ENCODE assay signal across 16 cellular contexts in genomic region chr17:50424246-50425000, GRCh38. TPM values are rescaled to one million over a fixed set of nuclear protein-coding genes. Genes with fewer than 3 reads are reported as not detected.
DNase-seq lines count a peak whose midpoint lies in the region; ATAC-seq, FAIRE-seq and TF ChIP-seq lines count a peak whose summit lies in the region.
"Had no signal": no experiment of that assay in that cellular context is flagged by ENCODE, and none has a peak within 500 bp of the region (broad histone marks: within the 10 kb centered on the region; RNA-seq: fewer than 3 reads in every experiment).

No MANE protein-coding gene starts in this region.

- peaks cover 0 to 8% (median 0%) of the 10 kb centered on the region in 11 experiments; a peak in 5 of 22 replicates for H3K36me3 ChIP-seq in BLaER1 treated with 17β-estradiol and CSF1 and Interleukin-3, amounts not matched to agents 10 nM and 100 nM
- no peaks in the 10 kb centered on the region for H3K36me3 ChIP-seq in H1 (ENCODE audit: control insufficient read depth in 2 of 4, insufficient read depth in 4 of 4, low read length in 3 of 4)
- H3K36me3 ChIP-seq: neutrophil had no signal

- H4K91ac ChIP-seq in H1 (replicated peaks; ENCODE audit: insufficient read length, low read length): no peak overlapping the region

- no peak overlapping the region for H2BK5ac ChIP-seq in H1 (ENCODE audit: low read depth, low read length)

- no peaks in the 10 kb centered on the region for H3K79me1 ChIP-seq in H1 (ENCODE audit: low read depth, low read length)

- H2BK20ac ChIP-seq in H1 (ENCODE audit: low read length): no peak overlapping the region

- no peak overlapping the region for H4K5ac ChIP-seq in H1 (ENCODE audit: insufficient read length, low read depth, low read length)

- peak overlapping the region; percentile 86 to 99 (median 98) for H3K4me2 ChIP-seq in BLaER1 treated with 17β-estradiol and CSF1 and Interleukin-3, amounts not matched to agents 10 nM and 100 nM
- H3K4me2 ChIP-seq in H1 (ENCODE audit: insufficient read depth in 1 of 2, low read depth in 2 of 2, low read length in 2 of 2): no peak overlapping the region; a peak in 1 of 4 replicates

- no peak for ATAC-seq in stimulated activated naive CD8-positive, alpha-beta T cell treated with anti-CD3 and anti-CD28 coated beads, Interleukin-15, amount 100 ng/mL, for 72 hours
- ATAC-seq: activated CD4-positive, alpha-beta T cell treated with anti-CD3 and anti-CD28 coated beads for 36 hours had no signal

- peaks cover 11% of the 10 kb centered on the region; the same call in 1 of the 2 replicates for H3K23me2 ChIP-seq in H1 (ENCODE audit: low read depth, low read length)

- no peak for TF ChIP-seq EP300 in H1 (IDR thresholded peaks at IDR 0.05; ENCODE audit: borderline replicate concordance in 1 of 2, low read depth in 2 of 2, low read length in 2 of 2)

- no peak for TF ChIP-seq POLR2A in H1 (IDR thresholded peaks at IDR 0.05; ENCODE audit: control extremely low read depth in 1 of 2, low read depth in 2 of 2, low read length in 2 of 2)

- no peak for TF ChIP-seq CTCF in HFFc6 (IDR thresholded peaks at IDR 0.05)
- no peak for TF ChIP-seq CTCF in H1 (IDR thresholded peaks at IDR 0.05; ENCODE audit: control extremely low read depth in 1 of 3, insufficient read depth in 1 of 3, low read depth in 1 of 3, low read length in 3 of 3)

- 0 out of 2 replicates have a peak overlapping the region, but pooled peaks have one; percentile 53 for H2BK12ac ChIP-seq in H1 (ENCODE audit: low read depth, low read length)

- no peak overlapping the region for H2BK15ac ChIP-seq in H1 (ENCODE audit: low read length)

- peak overlapping the region in 5 of 11 experiments; percentile 79 to 83 (median 82); a peak in 4 of 22 replicates for H3K9ac ChIP-seq in BLaER1 treated with 17β-estradiol and CSF1 and Interleukin-3, amounts not matched to agents 10 nM and 100 nM
- no peak overlapping the region for H3K9ac ChIP-seq in H1 (replicated peaks in 1 of 4; ENCODE audit: extremely low read depth in 1 of 4, low read depth in 3 of 4, low read length in 3 of 4)

- H3K36me3 Mint-ChIP-seq in HFFc6 (ENCODE audit: low read depth): peaks cover 8% of the 10 kb centered on the region; the same call in 1 of the 2 replicates

- no peak overlapping the region; the same call in 1 of the 2 replicates for H2AK5ac ChIP-seq in H1 (ENCODE audit: low read depth, low read length)

- no peak overlapping the region for H2AFZ ChIP-seq in H1 (ENCODE audit: low read length)

- no peaks in the 10 kb centered on the region for H3K27me3 ChIP-seq in BLaER1 treated with 17β-estradiol and CSF1 and Interleukin-3, amounts not matched to agents 10 nM and 100 nM
- peaks cover 0 to 2% (median 0%) of the 10 kb centered on the region in 4 experiments; a peak in 3 of 7 replicates for H3K27me3 ChIP-seq in H1 (replicated peaks in 1 of 4; ENCODE audit: control insufficient read depth in 3 of 4, extremely low read depth in 1 of 4, insufficient read depth in 3 of 4, low read length in 3 of 4)
- H3K27me3 ChIP-seq: neutrophil had no signal

- peaks cover 62 to 80% (median 72%) of the 10 kb centered on the region in 10 experiments for H3K4me1 ChIP-seq in BLaER1 treated with 17β-estradiol and CSF1 and Interleukin-3, amounts not matched to agents 10 nM and 100 nM
- peaks cover 6 to 13% (median 10%) of the 10 kb centered on the region in 4 experiments for H3K4me1 ChIP-seq in H1 (replicated peaks in 1 of 4; ENCODE audit: control insufficient read depth in 3 of 4, insufficient read depth in 4 of 4, low read length in 3 of 4)

- no peak for DNase-seq in HFFc6
- DNase-seq in H1 (ENCODE audit: low read depth in 1 of 2, low spot score in 2 of 2): no peak
- peak; percentile 1 for DNase-seq in pons (ENCODE audit: low spot score)
- DNase-seq in GM19238 (ENCODE audit: insufficient read length, low spot score): no peak
- DNase-seq in NCI-H2107 (lab: John Stamatoyannopoulos, UW): no peak
- DNase-seq in HCEC 1CT: no peak
- DNase-seq in stimulated activated naive CD8-positive, alpha-beta T cell treated with anti-CD3 and anti-CD28 coated beads, Interleukin-15, amount 100 ng/mL, for 72 hours: no peak
- DNase-seq: activated CD4-positive, alpha-beta T cell treated with anti-CD3 and anti-CD28 coated beads for 36 hours; activated effector memory CD4-positive, alpha-beta T cell treated with Interleukin-2 at 50 U/mL for 16 hours; stimulated activated CD4-positive, alpha-beta T cell treated with anti-CD3 and anti-CD28 coated beads, Interleukin-4, amount 100 ng/mL, for 4 hours had no signal

- no peaks in the 10 kb centered on the region for H3K79me2 ChIP-seq in H1 (ENCODE audit: control insufficient read depth in 1 of 2, insufficient read depth in 2 of 2, low read length in 2 of 2)

- TF ChIP-seq RAD21 in H1 (IDR thresholded peaks at IDR 0.05 in 1 of 2, conservative IDR thresholded peaks at IDR 0.05 in 1 of 2; ENCODE audit: low read depth in 2 of 2, low read length in 2 of 2): no peak

- H3K27ac ChIP-seq in BLaER1 treated with 17β-estradiol and CSF1 and Interleukin-3, amounts not matched to agents 10 nM and 100 nM: peak overlapping the region in 8 of 11 experiments; percentile 41 to 83 (median 76); a peak in 14 of 22 replicates
- no peak overlapping the region for H3K27ac ChIP-seq in H1 (ENCODE audit: low read depth, low read length)
- H3K27ac ChIP-seq: neutrophil had no signal

- H3K27ac Mint-ChIP-seq in HFFc6: peak overlapping the region; percentile 90
- no peak overlapping the region for H3K27ac Mint-ChIP-seq in stimulated activated naive CD8-positive, alpha-beta T cell treated with anti-CD3 and anti-CD28 coated beads, Interleukin-15, amount 100 ng/mL, for 72 hours

- H4K8ac ChIP-seq in H1 (ENCODE audit: extremely low read depth, insufficient read depth, low read length): no peak overlapping the region

- H3K14ac ChIP-seq in H1 (ENCODE audit: insufficient read length): no peak overlapping the region

- CTCF ChIA-PET in H1 (lab: Charles Lee; ENCODE audit: partially characterized antibody): interaction anchor here (3.9 to 8.3 kb wide), 2 partner anchors 12 to 27 kb away, joined by 20 to 87 read pairs; partner anchors contain the start of gene LRRC59

- no peak overlapping the region for H3K4ac ChIP-seq in H1 (replicated peaks; ENCODE audit: insufficient read length, low read depth, low read length)

- no peaks in the 10 kb centered on the region for H3K9me3 Mint-ChIP-seq in HFFc6
- peaks cover under 1 to 3% of the 10 kb centered on the region in 2 donors for H3K9me3 Mint-ChIP-seq in stimulated activated naive CD8-positive, alpha-beta T cell treated with anti-CD3 and anti-CD28 coated beads, Interleukin-15, amount 100 ng/mL, for 72 hours

- H4K20me1 ChIP-seq in BLaER1 treated with 17β-estradiol and CSF1 and Interleukin-3, amounts not matched to agents 10 nM and 100 nM: peaks cover 0 to 7% (median 0%) of the 10 kb centered on the region in 11 experiments; a peak in 1 of 22 replicates
- H4K20me1 ChIP-seq in H1 (replicated peaks in 1 of 2; ENCODE audit: control insufficient read depth in 1 of 2, insufficient read depth in 2 of 2, low read length in 2 of 2): no peaks in the 10 kb centered on the region

- no peak overlapping the region for H3K56ac ChIP-seq in H1 (replicated peaks; ENCODE audit: insufficient read length, low read depth, low read length)

- no peak overlapping the region for H3K18ac ChIP-seq in H1 (ENCODE audit: extremely low read depth, low read length)

- H3K23ac ChIP-seq in H1 (ENCODE audit: insufficient read length): no peak overlapping the region

- peaks cover 0 to 12% (median 7%) of the 10 kb centered on the region in 11 experiments; a peak in 17 of 22 replicates for H3K9me3 ChIP-seq in BLaER1 treated with 17β-estradiol and CSF1 and Interleukin-3, amounts not matched to agents 10 nM and 100 nM (replicated peaks in 1 of 11)
- peaks cover 0 to 3% of the 10 kb centered on the region in 2 experiments; a peak in 1 of 4 replicates for H3K9me3 ChIP-seq in H1 (ENCODE audit: insufficient read depth in 2 of 2, low read depth in 1 of 2, low read length in 1 of 2)

- peak overlapping the region; percentile 88 for H3K4me3 Mint-ChIP-seq in HFFc6
- H3K4me3 Mint-ChIP-seq in stimulated activated naive CD8-positive, alpha-beta T cell treated with anti-CD3 and anti-CD28 coated beads, Interleukin-15, amount 100 ng/mL, for 72 hours: peak overlapping the region in 1 of 2 donors; percentile 95

- no peaks in the 10 kb centered on the region for H3K27me3 Mint-ChIP-seq in HFFc6 (ENCODE audit: insufficient read depth)
- no peaks in the 10 kb centered on the region for H3K27me3 Mint-ChIP-seq in stimulated activated naive CD8-positive, alpha-beta T cell treated with anti-CD3 and anti-CD28 coated beads, Interleukin-15, amount 100 ng/mL, for 72 hours
- H3K27me3 Mint-ChIP-seq: activated CD4-positive, alpha-beta T cell treated with anti-CD3 and anti-CD28 coated beads for 36 hours had no signal

- H3K4me1 Mint-ChIP-seq in HFFc6 (ENCODE audit: low read depth): peaks cover 64% of the 10 kb centered on the region
- H3K4me1 Mint-ChIP-seq in stimulated activated naive CD8-positive, alpha-beta T cell treated with anti-CD3 and anti-CD28 coated beads, Interleukin-15, amount 100 ng/mL, for 72 hours: peaks cover 47% of the 10 kb centered on the region

- FAIRE-seq in H1 (lab: Jason Lieb, UNC): no peak
- FAIRE-seq: islet of Langerhans had no signal

- no peak overlapping the region for H2BK120ac ChIP-seq in H1 (replicated peaks; ENCODE audit: low read depth, low read length)

- H3K4me3 ChIP-seq in BLaER1 treated with 17β-estradiol and CSF1 and Interleukin-3, amounts not matched to agents 10 nM and 100 nM: no peak overlapping the region
- H3K4me3 ChIP-seq in H1 (ENCODE audit: extremely low read depth in 1 of 4, insufficient read depth in 2 of 4, low read depth in 3 of 4, low read length in 4 of 4): no peak overlapping the region

- 87% methylated on average over 9 of the region's 9 CpGs; no CpG with 5 or more reads in 1 of the 2 experiments for WGBS in H1 (ENCODE audit: extremely low coverage in 1 of 2, insufficient coverage in 1 of 2, insufficient read length in 1 of 2, insufficient replicate concordance in 2 of 2, low coverage in 1 of 2, low lambda C conversion rate in 2 of 2, missing lambda C conversion rate in 1 of 2), 2 experiments

- POLR2A ChIA-PET in H1 (lab: Charles Lee; ENCODE audit: partially characterized antibody): interaction anchor here (2.0 kb wide), 1 partner anchor 19 kb away, joined by 9 read pairs; no protein-coding TSS in a partner anchor

RNA-seq across cellular contexts. Expression of gene ACSF2, which starts 1.6 kb away (rescaled TPM):
- 10 to 100 TPM; 15.3 to 23.3 (median 17.5) TPM for total RNA-seq in HFFc6 (2021; fragmentation: NEBNext Ultra II Directional; extraction: Animal tissue kit (Norgen Biotek cat#: 25700))
- total RNA-seq in H1 (2021; fragmentation: NEBNext Ultra II Directional; extraction: Animal tissue kit (Norgen Biotek cat#: 25700)): 16.1 and 16.3 TPM in 2 replicates
- 14.5 and 19.7 TPM in 2 replicates for polyA plus RNA-seq in H1 (2011; rRNA removed)
- polyA plus RNA-seq in H1 (2011; cell fraction: cytosol; rRNA removed): 16.9 TPM
- polyA plus RNA-seq in H1 (2011; cell fraction: nucleus; rRNA removed): 63.8 TPM
- polyA plus RNA-seq in H1 (2012, experiment 1 of 2): 15.8 to 18.7 TPM (median 17.3 TPM) in 4 replicates
- 12.2 TPM for polyA plus RNA-seq in H1 (2012, experiment 2 of 2)
- 20.7 TPM for polyA plus RNA-seq in H1 (2013, experiment 1 of 2)
- 18.9 TPM for polyA plus RNA-seq in H1 (2013, experiment 2 of 2)
- 29.2 and 34.5 TPM in 2 replicates for polyA minus RNA-seq in H1 (2011; rRNA and poly(A)+ RNA removed)
- 10.1 TPM for polyA minus RNA-seq in H1 (2011; cell fraction: cytosol; rRNA and poly(A)+ RNA removed)
- polyA minus RNA-seq in H1 (2011; cell fraction: nucleus; rRNA and poly(A)+ RNA removed): 29.0 TPM

RNA-seq across cellular contexts. Expression of gene LRRC59, which starts 27.1 kb away (rescaled TPM):
- 100 to 1,000 TPM; 214 to 272 (median 261) TPM for total RNA-seq in HFFc6 (2021; fragmentation: NEBNext Ultra II Directional; extraction: Animal tissue kit (Norgen Biotek cat#: 25700))
- 117 TPM in 2 replicates for total RNA-seq in H1 (2021; fragmentation: NEBNext Ultra II Directional; extraction: Animal tissue kit (Norgen Biotek cat#: 25700))
- polyA plus RNA-seq in H1 (2011; rRNA removed): 48.3 and 48.7 TPM in 2 replicates
- polyA plus RNA-seq in H1 (2011; cell fraction: cytosol; rRNA removed): 58.5 TPM
- 43.5 TPM for polyA plus RNA-seq in H1 (2011; cell fraction: nucleus; rRNA removed)
- polyA plus RNA-seq in H1 (2012, experiment 1 of 2): 94.3 to 100 TPM (median 95.6 TPM) in 4 replicates
- 68.4 TPM for polyA plus RNA-seq in H1 (2012, experiment 2 of 2)
- polyA plus RNA-seq in H1 (2013, experiment 1 of 2): 66.2 TPM
- polyA plus RNA-seq in H1 (2013, experiment 2 of 2): 66.4 TPM
- polyA minus RNA-seq in H1 (2011; rRNA and poly(A)+ RNA removed): 104 and 110 TPM in 2 replicates
- 39.5 TPM for polyA minus RNA-seq in H1 (2011; cell fraction: cytosol; rRNA and poly(A)+ RNA removed)
- polyA minus RNA-seq in H1 (2011; cell fraction: nucleus; rRNA and poly(A)+ RNA removed): 37.6 TPM

RNA-seq across cellular contexts. Expression of gene CHAD, which starts 44.3 kb away (rescaled TPM):
- total RNA-seq in HFFc6 (2021; fragmentation: NEBNext Ultra II Directional; extraction: Animal tissue kit (Norgen Biotek cat#: 25700)): not detected
- total RNA-seq in H1 (2021; fragmentation: NEBNext Ultra II Directional; extraction: Animal tissue kit (Norgen Biotek cat#: 25700)): 0.17 TPM in 1 of 2 replicates, not detected in the other
- polyA plus RNA-seq in H1 (2011; rRNA removed): 0.03 and 0.06 TPM in 2 replicates
- not detected for polyA plus RNA-seq in H1 (2011; cell fraction: cytosol; rRNA removed)
- polyA plus RNA-seq in H1 (2011; cell fraction: nucleus; rRNA removed): not detected
- polyA plus RNA-seq in H1 (2012, experiment 1 of 2): 0.56 to 0.72 TPM (median 0.66 TPM) in 4 replicates
- polyA plus RNA-seq in H1 (2012, experiment 2 of 2): 0.12 TPM
- 0.28 TPM for polyA plus RNA-seq in H1 (2013, experiment 1 of 2)
- 0.44 TPM for polyA plus RNA-seq in H1 (2013, experiment 2 of 2)
- not detected in 2 replicates for polyA minus RNA-seq in H1 (2011; rRNA and poly(A)+ RNA removed)
- not detected for polyA minus RNA-seq in H1 (2011; cell fraction: cytosol; rRNA and poly(A)+ RNA removed)
- not detected for polyA minus RNA-seq in H1 (2011; cell fraction: nucleus; rRNA and poly(A)+ RNA removed)
- total RNA-seq: activated CD4-positive, alpha-beta T cell treated with anti-CD3 and anti-CD28 coated beads for 36 hours; cerebellum; H4; subcutaneous adipose tissue had no signal

RNA-seq across cellular contexts. Expression of gene EME1, which starts 51.4 kb away (rescaled TPM):
- total RNA-seq in HFFc6 (2021; fragmentation: NEBNext Ultra II Directional; extraction: Animal tissue kit (Norgen Biotek cat#: 25700)): 1 to 10 TPM; 3.3 to 7.7 (median 6.5) TPM
- total RNA-seq in H1 (2021; fragmentation: NEBNext Ultra II Directional; extraction: Animal tissue kit (Norgen Biotek cat#: 25700)): 13.3 and 13.9 TPM in 2 replicates
- polyA plus RNA-seq in H1 (2011; rRNA removed): 13.9 and 16.3 TPM in 2 replicates
- 23.2 TPM for polyA plus RNA-seq in H1 (2011; cell fraction: cytosol; rRNA removed)
- 62.4 TPM for polyA plus RNA-seq in H1 (2011; cell fraction: nucleus; rRNA removed)
- 19.3 to 29.0 TPM (median 22.2 TPM) in 4 replicates for polyA plus RNA-seq in H1 (2012, experiment 1 of 2)
- 4.9 TPM for polyA plus RNA-seq in H1 (2012, experiment 2 of 2)
- polyA plus RNA-seq in H1 (2013, experiment 1 of 2): 14.5 TPM
- 12.3 TPM for polyA plus RNA-seq in H1 (2013, experiment 2 of 2)
- polyA minus RNA-seq in H1 (2011; rRNA and poly(A)+ RNA removed): 16.0 and 17.8 TPM in 2 replicates
- polyA minus RNA-seq in H1 (2011; cell fraction: cytosol; rRNA and poly(A)+ RNA removed): 12.3 TPM
- 28.1 TPM for polyA minus RNA-seq in H1 (2011; cell fraction: nucleus; rRNA and poly(A)+ RNA removed)

RNA-seq across cellular contexts. Expression of gene MRPL27, which starts 51.4 kb away (rescaled TPM):
- 10 to 100 TPM; 70.0 to 78.7 (median 75.0) TPM for total RNA-seq in HFFc6 (2021; fragmentation: NEBNext Ultra II Directional; extraction: Animal tissue kit (Norgen Biotek cat#: 25700))
- total RNA-seq in H1 (2021; fragmentation: NEBNext Ultra II Directional; extraction: Animal tissue kit (Norgen Biotek cat#: 25700)): 75.6 and 82.6 TPM in 2 replicates
- 109 and 135 TPM in 2 replicates for polyA plus RNA-seq in H1 (2011; rRNA removed)
- polyA plus RNA-seq in H1 (2011; cell fraction: cytosol; rRNA removed): 155 TPM
- polyA plus RNA-seq in H1 (2011; cell fraction: nucleus; rRNA removed): 67.9 TPM
- polyA plus RNA-seq in H1 (2012, experiment 1 of 2): 130 to 159 TPM (median 138 TPM) in 4 replicates
- polyA plus RNA-seq in H1 (2012, experiment 2 of 2): 95.2 TPM
- 54.9 TPM for polyA plus RNA-seq in H1 (2013, experiment 1 of 2)
- polyA plus RNA-seq in H1 (2013, experiment 2 of 2): 60.3 TPM
- polyA minus RNA-seq in H1 (2011; rRNA and poly(A)+ RNA removed): 55.9 and 75.0 TPM in 2 replicates
- polyA minus RNA-seq in H1 (2011; cell fraction: cytosol; rRNA and poly(A)+ RNA removed): 33.5 TPM
- 41.1 TPM for polyA minus RNA-seq in H1 (2011; cell fraction: nucleus; rRNA and poly(A)+ RNA removed)

Comparison
In these comparisons a context has a peak if more than half of its experiments do, and no peak if none do; other contexts are left out.
1. H3K4me2 ChIP-seq: peak in BLaER1 treated with 17β-estradiol and CSF1 and Interleukin-3, amounts not matched to agents 10 nM and 100 nM (11 of 11); none in H1 (0 of 2).